1 cellular context compared by ENCODE assay signal in genomic region chr5:65984098-65984885, GRCh38.
TF ChIP-seq lines count a peak whose summit lies in the region.

No MANE protein-coding gene starts in this region.

TF ChIP-seq in WTC11, 78 proteins besides CTCF, POLR2A, EP300 and RAD21 (continued from another document):
- TF ChIP-seq HMGXB4 (CRISPR knock-in tag; IDR thresholded peaks at IDR 0.05) = no peak
- no peak for TF ChIP-seq SMAD4 (CRISPR knock-in tag; IDR thresholded peaks at IDR 0.05)
- TF ChIP-seq ZNF219 (CRISPR knock-in tag; IDR thresholded peaks at IDR 0.05; ENCODE audit: borderline replicate concordance) = no peak
- TF ChIP-seq, protein P1, sequence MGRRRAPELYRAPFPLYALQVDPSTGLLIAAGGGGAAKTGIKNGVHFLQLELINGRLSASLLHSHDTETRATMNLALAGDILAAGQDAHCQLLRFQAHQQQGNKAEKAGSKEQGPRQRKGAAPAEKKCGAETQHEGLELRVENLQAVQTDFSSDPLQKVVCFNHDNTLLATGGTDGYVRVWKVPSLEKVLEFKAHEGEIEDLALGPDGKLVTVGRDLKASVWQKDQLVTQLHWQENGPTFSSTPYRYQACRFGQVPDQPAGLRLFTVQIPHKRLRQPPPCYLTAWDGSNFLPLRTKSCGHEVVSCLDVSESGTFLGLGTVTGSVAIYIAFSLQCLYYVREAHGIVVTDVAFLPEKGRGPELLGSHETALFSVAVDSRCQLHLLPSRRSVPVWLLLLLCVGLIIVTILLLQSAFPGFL (CRISPR knock-in tag; IDR thresholded peaks at IDR 0.05; ENCODE audit: borderline replicate concordance) = no peak
- TF ChIP-seq, protein P2, sequence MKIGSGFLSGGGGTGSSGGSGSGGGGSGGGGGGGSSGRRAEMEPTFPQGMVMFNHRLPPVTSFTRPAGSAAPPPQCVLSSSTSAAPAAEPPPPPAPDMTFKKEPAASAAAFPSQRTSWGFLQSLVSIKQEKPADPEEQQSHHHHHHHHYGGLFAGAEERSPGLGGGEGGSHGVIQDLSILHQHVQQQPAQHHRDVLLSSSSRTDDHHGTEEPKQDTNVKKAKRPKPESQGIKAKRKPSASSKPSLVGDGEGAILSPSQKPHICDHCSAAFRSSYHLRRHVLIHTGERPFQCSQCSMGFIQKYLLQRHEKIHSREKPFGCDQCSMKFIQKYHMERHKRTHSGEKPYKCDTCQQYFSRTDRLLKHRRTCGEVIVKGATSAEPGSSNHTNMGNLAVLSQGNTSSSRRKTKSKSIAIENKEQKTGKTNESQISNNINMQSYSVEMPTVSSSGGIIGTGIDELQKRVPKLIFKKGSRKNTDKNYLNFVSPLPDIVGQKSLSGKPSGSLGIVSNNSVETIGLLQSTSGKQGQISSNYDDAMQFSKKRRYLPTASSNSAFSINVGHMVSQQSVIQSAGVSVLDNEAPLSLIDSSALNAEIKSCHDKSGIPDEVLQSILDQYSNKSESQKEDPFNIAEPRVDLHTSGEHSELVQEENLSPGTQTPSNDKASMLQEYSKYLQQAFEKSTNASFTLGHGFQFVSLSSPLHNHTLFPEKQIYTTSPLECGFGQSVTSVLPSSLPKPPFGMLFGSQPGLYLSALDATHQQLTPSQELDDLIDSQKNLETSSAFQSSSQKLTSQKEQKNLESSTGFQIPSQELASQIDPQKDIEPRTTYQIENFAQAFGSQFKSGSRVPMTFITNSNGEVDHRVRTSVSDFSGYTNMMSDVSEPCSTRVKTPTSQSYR (CRISPR knock-in tag; IDR thresholded peaks at IDR 0.05) = no peak
- no peak for TF ChIP-seq PRRX2 (CRISPR knock-in tag; IDR thresholded peaks at IDR 0.05)
- TF ChIP-seq NFE2L1 (CRISPR knock-in tag; IDR thresholded peaks at IDR 0.05) = no peak
- TF ChIP-seq ZNF396 (CRISPR knock-in tag; IDR thresholded peaks at IDR 0.05; ENCODE audit: borderline replicate concordance) = no peak
